1 cellular context compared by ENCODE assay signal in the genomic region with DNA sequence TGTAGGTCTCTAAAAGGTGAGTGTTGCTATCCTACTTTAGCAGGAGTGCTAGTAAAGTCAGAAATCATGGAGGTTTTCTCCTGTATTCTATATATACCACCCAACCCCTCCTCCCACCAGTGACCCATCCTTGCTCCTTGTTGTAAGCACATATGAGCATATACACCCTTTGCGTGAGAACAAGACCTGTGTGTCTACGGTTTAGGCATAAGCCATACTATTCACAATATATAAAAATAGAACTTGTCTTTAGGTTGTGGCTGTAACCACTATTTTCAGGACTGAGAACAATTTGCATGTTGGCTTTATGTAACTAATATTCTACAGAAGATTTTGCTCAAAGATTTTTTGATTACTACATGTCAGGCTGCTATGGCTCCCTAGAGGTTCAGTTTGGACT.
TF ChIP-seq lines count a peak whose summit lies in the region.

No MANE protein-coding gene starts in this region.

TF ChIP-seq in SK-N-SH treated with all-trans-retinoic acid at 6 μM for 48 hours, 23 proteins besides CTCF, POLR2A, EP300 and RAD21 (continued from another document):
- TF ChIP-seq, protein P1, sequence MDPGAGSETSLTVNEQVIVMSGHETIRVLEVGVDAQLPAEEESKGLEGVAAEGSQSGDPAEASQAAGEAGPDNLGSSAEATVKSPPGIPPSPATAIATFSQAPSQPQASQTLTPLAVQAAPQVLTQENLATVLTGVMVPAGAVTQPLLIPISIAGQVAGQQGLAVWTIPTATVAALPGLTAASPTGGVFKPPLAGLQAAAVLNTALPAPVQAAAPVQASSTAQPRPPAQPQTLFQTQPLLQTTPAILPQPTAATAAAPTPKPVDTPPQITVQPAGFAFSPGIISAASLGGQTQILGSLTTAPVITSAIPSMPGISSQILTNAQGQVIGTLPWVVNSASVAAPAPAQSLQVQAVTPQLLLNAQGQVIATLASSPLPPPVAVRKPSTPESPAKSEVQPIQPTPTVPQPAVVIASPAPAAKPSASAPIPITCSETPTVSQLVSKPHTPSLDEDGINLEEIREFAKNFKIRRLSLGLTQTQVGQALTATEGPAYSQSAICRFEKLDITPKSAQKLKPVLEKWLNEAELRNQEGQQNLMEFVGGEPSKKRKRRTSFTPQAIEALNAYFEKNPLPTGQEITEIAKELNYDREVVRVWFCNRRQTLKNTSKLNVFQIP (CRISPR knock-in tag; IDR thresholded peaks at IDR 0.05; ENCODE audit: borderline replicate concordance, low read depth), result no peak
- TF ChIP-seq SNAI2 (CRISPR knock-in tag; IDR thresholded peaks at IDR 0.05), result no peak
- no peak for TF ChIP-seq OSR1 (CRISPR knock-in tag; IDR thresholded peaks at IDR 0.05)
